10 cellular contexts compared by ENCODE assay signal in genomic region chr3:137163241-137163916, GRCh38.
DNase-seq lines count a peak whose midpoint lies in the region; TF ChIP-seq lines count a peak whose summit lies in the region.
"Had no signal": no experiment of that assay in that cellular context is flagged by ENCODE, and none has a peak within 500 bp of the region (broad histone marks: within the 10 kb centered on the region; RNA-seq: fewer than 3 reads in every experiment).

No MANE protein-coding gene starts in this region.

- peak overlapping the region; percentile 58 to 67 (median 62) for H3K27ac Mint-ChIP-seq in nephron

- H3K36me3 Mint-ChIP-seq in nephron (ENCODE audit: low read depth) = no peaks in the 10 kb centered on the region

- no peaks in the 10 kb centered on the region for H3K36me3 ChIP-seq in A673 (ENCODE audit: insufficient read depth, low read length, poor library complexity, severe bottlenecking)
- no peaks in the 10 kb centered on the region for H3K36me3 ChIP-seq in endocrine pancreas (ENCODE audit: control insufficient read depth, insufficient read depth, low read length)

- no TSS peak for BruUV-seq in A673 (replicated peaks; lab: Mats Ljungman, UMichigan)

- H3K4me1 Mint-ChIP-seq in nephron = peaks cover 27% of the 10 kb centered on the region

- H3K4me3 Mint-ChIP-seq in nephron = peak overlapping the region in 2 of 3 experiments; percentile 7 to 22

- H3K27me3 ChIP-seq in A673 (replicated peaks; ENCODE audit: insufficient read depth, low read depth, low read length, poor library complexity) (peaks cover 6% of the 10 kb centered on the region), endocrine pancreas (ENCODE audit: control insufficient read depth, insufficient read depth, low read length) (no peaks in the 10 kb centered on the region)

- H3K9me3 Mint-ChIP-seq in nephron = no peaks in the 10 kb centered on the region

- H3K4me3 ChIP-seq in A673 (ENCODE audit: low read depth, low read length, poor library complexity, severe bottlenecking) (no peak overlapping the region), endocrine pancreas (ENCODE audit: control insufficient read depth, insufficient read depth, low read length) (peak overlapping the region; percentile 53), foreskin fibroblast (ENCODE audit: low read depth in 1 of 2, low read length in 2 of 2) (no peak overlapping the region)

- H3K9ac ChIP-seq in endocrine pancreas (ENCODE audit: control insufficient read depth, insufficient read depth, low read length) = no peak overlapping the region

- H3K4me1 ChIP-seq in A673 (ENCODE audit: insufficient read depth, low read length, poor library complexity, severe bottlenecking) = no peaks in the 10 kb centered on the region
- peaks cover 9% of the 10 kb centered on the region for H3K4me1 ChIP-seq in endocrine pancreas (ENCODE audit: control insufficient read depth, insufficient read depth, low read length)

- DNase-seq in A673 (ENCODE audit: low spot score) = peak; percentile 11
- peak; percentile 1 for DNase-seq in NCI-H1694 (lab: John Stamatoyannopoulos, UW)
- no peak for DNase-seq in GM19240 (ENCODE audit: insufficient read length, low spot score)
- DNase-seq in foreskin fibroblast = no peak
- no peak for DNase-seq in GM10248 (ENCODE audit: extremely low spot score)
- no peak for DNase-seq in stimulated activated naive CD4-positive, alpha-beta T cell (lab: John Stamatoyannopoulos, UW)
- DNase-seq: GF-D8, NCI-H2029 had no signal

- H3K27ac ChIP-seq in A673 (ENCODE audit: low read depth, low read length, poor library complexity, severe bottlenecking) = no peak overlapping the region

- intact Hi-C loops in A673 (cut with micrococcal nuclease; ENCODE audit: unreplicated experiment) = no loop called here

- TF ChIP-seq CTCF in A673 (conservative IDR thresholded peaks at IDR 0.05; ENCODE audit: low read depth, low read length) = no peak
- TF ChIP-seq CTCF in nephron (IDR thresholded peaks at IDR 0.05; ENCODE audit: unreplicated experiment in 3 of 3) = no peak
- no peak for TF ChIP-seq CTCF in foreskin fibroblast (IDR thresholded peaks at IDR 0.05; ENCODE audit: low read depth, low read length)
- TF ChIP-seq CTCF in GM10248 (IDR thresholded peaks at IDR 0.05; ENCODE audit: control extremely low read depth, extremely low read depth, low read depth, missing control alignments) = no peak

- peaks cover 6% of the 10 kb centered on the region for H3K27me3 Mint-ChIP-seq in nephron (ENCODE audit: low read depth)

- POLR2A ChIA-PET in A673 (lab: Charles Lee; ENCODE audit: low non-redundant PET) (no interaction called here), GM10248 (lab: Yijun Ruan, JAX) (no interaction called here)

- H3K9me3 ChIP-seq in A673 (ENCODE audit: low read depth, low read length, poor library complexity, severe bottlenecking) (no peaks in the 10 kb centered on the region), endocrine pancreas (ENCODE audit: control insufficient read depth, low read length) (no peaks in the 10 kb centered on the region)

- CTCF ChIA-PET in A673 (lab: Charles Lee) (interaction anchor here (0.6 kb wide), 1 partner anchor 16 kb away, joined by 8 read pairs; no protein-coding TSS in a partner anchor), GM10248 (lab: Yijun Ruan, JAX) (interaction anchor here (1.0 to 1.3 kb wide), 3 partner anchors 12 to 23 kb away, joined by 3 to 4 read pairs (median 4); no protein-coding TSS in a partner anchor)

Comparison
In these comparisons a context has a peak if more than half of its experiments do, and no peak if none do; other contexts are left out.
1. DNase-seq: peak in A673 (single experiment) and NCI-H1694 (single experiment); none in GM19240 (single experiment), foreskin fibroblast (0 of 2), GM10248 (single experiment) and stimulated activated naive CD4-positive, alpha-beta T cell (0 of 6).